8 cellular contexts compared by ENCODE assay signal in the genomic region with DNA sequence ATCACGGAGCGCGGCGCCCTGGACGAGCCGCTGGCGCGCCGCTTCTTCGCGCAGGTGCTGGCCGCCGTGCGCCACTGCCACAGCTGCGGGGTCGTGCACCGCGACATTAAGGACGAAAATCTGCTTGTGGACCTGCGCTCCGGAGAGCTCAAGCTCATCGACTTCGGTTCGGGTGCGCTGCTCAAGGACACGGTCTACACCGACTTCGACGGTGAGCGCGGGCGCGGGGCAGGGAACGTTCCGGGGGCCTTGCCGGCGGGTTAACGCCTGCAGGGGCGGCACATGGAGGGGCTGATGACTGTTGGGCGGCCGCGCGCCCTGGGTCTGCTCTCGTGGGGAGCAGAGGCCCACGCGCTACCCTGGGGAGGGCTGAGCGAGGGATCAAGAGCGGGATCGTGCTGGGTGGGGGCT. TPM values are rescaled to one million over a fixed set of nuclear protein-coding genes. Genes with fewer than 3 reads are reported as not detected.
A peak's percentile ranks its signal among the peaks of the same experiment; 100 is the strongest.
DNase-seq lines count a peak whose midpoint lies in the region; ATAC-seq and FAIRE-seq lines count a peak whose summit lies in the region.

No MANE protein-coding gene starts in this region.

- H3K27me3 Mint-ChIP-seq in activated T-cell treated with anti-CD3 and anti-CD28 coated beads, Interleukin-2, amount 50 U/mL, for 4 hours (ENCODE audit: low read depth) = no peaks in the 10 kb centered on the region

- H3K27me3 ChIP-seq in HAP-1 (ENCODE audit: low read depth) (no peaks in the 10 kb centered on the region), right cardiac atrium (ENCODE audit: control insufficient read depth, insufficient read depth) (no peaks in the 10 kb centered on the region), small intestine (ENCODE audit: control insufficient read depth in 2 of 2, insufficient read depth in 2 of 2, low read length in 2 of 2) (no peaks in the 10 kb centered on the region)

- peak overlapping the region; percentile 94 for H3K4me3 Mint-ChIP-seq in activated T-cell treated with anti-CD3 and anti-CD28 coated beads, Interleukin-2, amount 50 U/mL, for 4 hours

- in situ Hi-C loops in HAP-1 (cut with MboI; ENCODE audit: low sequenced_read_pairs) = no loop called here

- ATAC-seq in activated T-cell treated with anti-CD3 and anti-CD28 coated beads, Interleukin-2, amount 50 U/mL, for 4 hours = no peak
- ATAC-seq in right cardiac atrium (no peak), HG02571 (IDR thresholded peaks at IDR 0.05; ENCODE audit: unreplicated experiment) (no peak), HG02981 (IDR thresholded peaks at IDR 0.05; ENCODE audit: unreplicated experiment) (no peak)

- H3K9me3 ChIP-seq in HAP-1 (no peaks in the 10 kb centered on the region), right cardiac atrium (ENCODE audit: control insufficient read depth, low read length) (no peaks in the 10 kb centered on the region), small intestine (ENCODE audit: control insufficient read depth, low read depth) (no peaks in the 10 kb centered on the region)

- intact Hi-C loops in right cardiac atrium (cut with DNase I) = no loop called here

- H3K36me3 ChIP-seq in HAP-1 (replicated peaks) (peaks cover 32% of the 10 kb centered on the region), small intestine (ENCODE audit: control insufficient read depth in 2 of 2, insufficient read depth in 2 of 2, low read length in 2 of 2) (peaks cover 14 to 15% of the 10 kb centered on the region in 2 donors)

- peak overlapping the region; percentile 97 for H3K27ac ChIP-seq in right cardiac atrium (ENCODE audit: low read length)
- H3K27ac ChIP-seq in small intestine (ENCODE audit: low read depth in 1 of 2, low read length in 1 of 2) = peak overlapping the region; percentile 94 to 96

- no peak for DNase-seq in HAP-1 (ENCODE audit: low spot score in 2 of 2)
- no peak for DNase-seq in activated T-cell treated with anti-CD3 and anti-CD28 coated beads, Interleukin-2, amount 50 U/mL, for 4 hours
- peak in 1 of 3 donors; percentile 65 for DNase-seq in right cardiac atrium
- no peak for DNase-seq in small intestine
- no peak for DNase-seq in NCI-H1417 treated with DMSO at 0.1 percent for 48 hours (lab: John Stamatoyannopoulos, UW)
- DNase-seq in hepatic stellate cell (ENCODE audit: low spot score) = no peak

- peaks cover 19% of the 10 kb centered on the region for H3K4me1 ChIP-seq in HAP-1
- peaks cover 14% of the 10 kb centered on the region for H3K4me1 ChIP-seq in right cardiac atrium (ENCODE audit: control insufficient read depth, insufficient read depth, low read length)
- H3K4me1 ChIP-seq in small intestine (ENCODE audit: control insufficient read depth in 2 of 2, insufficient read depth in 1 of 2, low read depth in 1 of 2, low read length in 1 of 2) = peaks cover 3 to 8% of the 10 kb centered on the region in 2 donors

- H3K4me1 Mint-ChIP-seq in activated T-cell treated with anti-CD3 and anti-CD28 coated beads, Interleukin-2, amount 50 U/mL, for 4 hours (ENCODE audit: low read depth) = peaks cover 22% of the 10 kb centered on the region

- no peak for FAIRE-seq in small intestine (lab: Jason Lieb, UNC)

- H3K4me3 ChIP-seq in HAP-1 (peak overlapping the region; percentile 76), right cardiac atrium (ENCODE audit: low read length) (peak overlapping the region; percentile 90), small intestine (ENCODE audit: low read depth in 1 of 2, low read length in 2 of 2) (peak overlapping the region; percentile 97)

- 2% methylated on average over 49 of the region's 49 CpGs for WGBS in right cardiac atrium
- WGBS in small intestine, 3 donors = 1% methylated on average over 31 to 49 of the region's 49 CpGs

- no peaks in the 10 kb centered on the region for H3K9me3 Mint-ChIP-seq in activated T-cell treated with anti-CD3 and anti-CD28 coated beads, Interleukin-2, amount 50 U/mL, for 4 hours

- peaks cover 24% of the 10 kb centered on the region for H3K36me3 Mint-ChIP-seq in activated T-cell treated with anti-CD3 and anti-CD28 coated beads, Interleukin-2, amount 50 U/mL, for 4 hours (ENCODE audit: insufficient read depth)

RNA-seq across cellular contexts. Expression of a gene that starts 1.0 kb away (rescaled TPM):
- 100 to 1,000 TPM; 426 to 498 (median 461) TPM for total RNA-seq in activated T-cell treated with anti-CD3 and anti-CD28 coated beads, Interleukin-2, amount 50 U/mL, for 4 hours
- total RNA-seq in right cardiac atrium = 10 to 100 TPM; 39.9 to 55.8 (median 49.9) TPM
- 39.0 TPM for polyA plus RNA-seq in right cardiac atrium
- polyA plus RNA-seq in small intestine = 10 to 100 TPM; 35.7 to 72.2 (median 49.4) TPM

RNA-seq across cellular contexts. Expression of a gene that starts 43.2 kb away (rescaled TPM):
- total RNA-seq in activated T-cell treated with anti-CD3 and anti-CD28 coated beads, Interleukin-2, amount 50 U/mL, for 4 hours = 10 to 100 TPM; 62.8 to 71.2 (median 64.2) TPM
- total RNA-seq in right cardiac atrium = 10 to 100 TPM; 22.1 to 40.0 (median 26.8) TPM
- polyA plus RNA-seq in right cardiac atrium = 21.8 TPM
- 100 to 1,000 TPM in 1 of 3 donors, 10 to 100 TPM in 2; 11.9 to 107 (median 20.8) TPM for polyA plus RNA-seq in small intestine

RNA-seq across cellular contexts. Expression of a gene that starts 43.4 kb away (rescaled TPM):
- 10 to 100 TPM; 13.5 to 18.6 (median 14.6) TPM for total RNA-seq in activated T-cell treated with anti-CD3 and anti-CD28 coated beads, Interleukin-2, amount 50 U/mL, for 4 hours
- 10 to 100 TPM; 13.2 to 19.7 (median 17.4) TPM for total RNA-seq in right cardiac atrium
- polyA plus RNA-seq in right cardiac atrium = 13.0 TPM
- polyA plus RNA-seq in small intestine = 10 to 100 TPM in 1 of 3 donors, 1 to 10 TPM in 2; 9.4 to 15.2 (median 9.5) TPM

RNA-seq across cellular contexts. Expression of a gene that starts 51.0 kb away (rescaled TPM):
- under 1 TPM; 0.08 to 0.24 (median 0.13) TPM for total RNA-seq in activated T-cell treated with anti-CD3 and anti-CD28 coated beads, Interleukin-2, amount 50 U/mL, for 4 hours
- total RNA-seq in right cardiac atrium = under 1 TPM in 1 of 4 donors, not detected in 3; 0.06 TPM
- polyA plus RNA-seq in right cardiac atrium (not detected), small intestine (under 1 TPM in 2 of 3 donors, not detected in 1; 0.27 to 0.49 TPM)

Comparison
In these comparisons a context has a peak if more than half of its experiments do, and no peak if none do; other contexts are left out.
1. RNA of a gene that starts 1.0 kb away (total RNA-seq): 426 to 498 TPM in activated T-cell treated with anti-CD3 and anti-CD28 coated beads, Interleukin-2, amount 50 U/mL, for 4 hours; 39.9 to 55.8 TPM in right cardiac atrium; every median in the first group is over 4 times any median in the second.
2. Peak in every context shown above with its lines, with median percentiles within 50 percentile points of each other: H3K4me3 ChIP-seq.